1 cellular context compared by ENCODE assay signal in the genomic region with DNA sequence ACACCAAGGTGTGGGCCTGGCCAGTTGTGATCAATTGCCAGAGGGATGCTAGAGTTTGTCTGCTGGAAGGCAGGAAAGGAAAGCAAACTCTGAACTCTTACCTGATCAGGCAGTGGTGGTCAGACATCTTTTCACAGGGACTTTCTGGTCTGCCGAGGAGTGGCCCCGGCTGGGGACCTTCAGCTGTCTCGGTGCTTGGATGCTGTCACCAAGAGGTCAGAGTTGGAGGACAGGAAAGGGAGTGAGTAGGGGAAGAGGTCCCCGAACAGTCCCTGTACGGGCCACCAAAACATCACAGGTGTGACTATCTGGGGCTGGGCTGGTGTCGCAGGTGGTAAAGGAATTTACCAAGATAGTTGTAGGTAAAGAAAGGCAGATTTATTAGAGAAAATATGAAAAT.
TF ChIP-seq lines count a peak whose summit lies in the region.

No MANE protein-coding gene starts in this region.

TF ChIP-seq in GM23338, 12 proteins besides CTCF, POLR2A, EP300 and RAD21 (continued from another document):
- TF ChIP-seq, protein P1, sequence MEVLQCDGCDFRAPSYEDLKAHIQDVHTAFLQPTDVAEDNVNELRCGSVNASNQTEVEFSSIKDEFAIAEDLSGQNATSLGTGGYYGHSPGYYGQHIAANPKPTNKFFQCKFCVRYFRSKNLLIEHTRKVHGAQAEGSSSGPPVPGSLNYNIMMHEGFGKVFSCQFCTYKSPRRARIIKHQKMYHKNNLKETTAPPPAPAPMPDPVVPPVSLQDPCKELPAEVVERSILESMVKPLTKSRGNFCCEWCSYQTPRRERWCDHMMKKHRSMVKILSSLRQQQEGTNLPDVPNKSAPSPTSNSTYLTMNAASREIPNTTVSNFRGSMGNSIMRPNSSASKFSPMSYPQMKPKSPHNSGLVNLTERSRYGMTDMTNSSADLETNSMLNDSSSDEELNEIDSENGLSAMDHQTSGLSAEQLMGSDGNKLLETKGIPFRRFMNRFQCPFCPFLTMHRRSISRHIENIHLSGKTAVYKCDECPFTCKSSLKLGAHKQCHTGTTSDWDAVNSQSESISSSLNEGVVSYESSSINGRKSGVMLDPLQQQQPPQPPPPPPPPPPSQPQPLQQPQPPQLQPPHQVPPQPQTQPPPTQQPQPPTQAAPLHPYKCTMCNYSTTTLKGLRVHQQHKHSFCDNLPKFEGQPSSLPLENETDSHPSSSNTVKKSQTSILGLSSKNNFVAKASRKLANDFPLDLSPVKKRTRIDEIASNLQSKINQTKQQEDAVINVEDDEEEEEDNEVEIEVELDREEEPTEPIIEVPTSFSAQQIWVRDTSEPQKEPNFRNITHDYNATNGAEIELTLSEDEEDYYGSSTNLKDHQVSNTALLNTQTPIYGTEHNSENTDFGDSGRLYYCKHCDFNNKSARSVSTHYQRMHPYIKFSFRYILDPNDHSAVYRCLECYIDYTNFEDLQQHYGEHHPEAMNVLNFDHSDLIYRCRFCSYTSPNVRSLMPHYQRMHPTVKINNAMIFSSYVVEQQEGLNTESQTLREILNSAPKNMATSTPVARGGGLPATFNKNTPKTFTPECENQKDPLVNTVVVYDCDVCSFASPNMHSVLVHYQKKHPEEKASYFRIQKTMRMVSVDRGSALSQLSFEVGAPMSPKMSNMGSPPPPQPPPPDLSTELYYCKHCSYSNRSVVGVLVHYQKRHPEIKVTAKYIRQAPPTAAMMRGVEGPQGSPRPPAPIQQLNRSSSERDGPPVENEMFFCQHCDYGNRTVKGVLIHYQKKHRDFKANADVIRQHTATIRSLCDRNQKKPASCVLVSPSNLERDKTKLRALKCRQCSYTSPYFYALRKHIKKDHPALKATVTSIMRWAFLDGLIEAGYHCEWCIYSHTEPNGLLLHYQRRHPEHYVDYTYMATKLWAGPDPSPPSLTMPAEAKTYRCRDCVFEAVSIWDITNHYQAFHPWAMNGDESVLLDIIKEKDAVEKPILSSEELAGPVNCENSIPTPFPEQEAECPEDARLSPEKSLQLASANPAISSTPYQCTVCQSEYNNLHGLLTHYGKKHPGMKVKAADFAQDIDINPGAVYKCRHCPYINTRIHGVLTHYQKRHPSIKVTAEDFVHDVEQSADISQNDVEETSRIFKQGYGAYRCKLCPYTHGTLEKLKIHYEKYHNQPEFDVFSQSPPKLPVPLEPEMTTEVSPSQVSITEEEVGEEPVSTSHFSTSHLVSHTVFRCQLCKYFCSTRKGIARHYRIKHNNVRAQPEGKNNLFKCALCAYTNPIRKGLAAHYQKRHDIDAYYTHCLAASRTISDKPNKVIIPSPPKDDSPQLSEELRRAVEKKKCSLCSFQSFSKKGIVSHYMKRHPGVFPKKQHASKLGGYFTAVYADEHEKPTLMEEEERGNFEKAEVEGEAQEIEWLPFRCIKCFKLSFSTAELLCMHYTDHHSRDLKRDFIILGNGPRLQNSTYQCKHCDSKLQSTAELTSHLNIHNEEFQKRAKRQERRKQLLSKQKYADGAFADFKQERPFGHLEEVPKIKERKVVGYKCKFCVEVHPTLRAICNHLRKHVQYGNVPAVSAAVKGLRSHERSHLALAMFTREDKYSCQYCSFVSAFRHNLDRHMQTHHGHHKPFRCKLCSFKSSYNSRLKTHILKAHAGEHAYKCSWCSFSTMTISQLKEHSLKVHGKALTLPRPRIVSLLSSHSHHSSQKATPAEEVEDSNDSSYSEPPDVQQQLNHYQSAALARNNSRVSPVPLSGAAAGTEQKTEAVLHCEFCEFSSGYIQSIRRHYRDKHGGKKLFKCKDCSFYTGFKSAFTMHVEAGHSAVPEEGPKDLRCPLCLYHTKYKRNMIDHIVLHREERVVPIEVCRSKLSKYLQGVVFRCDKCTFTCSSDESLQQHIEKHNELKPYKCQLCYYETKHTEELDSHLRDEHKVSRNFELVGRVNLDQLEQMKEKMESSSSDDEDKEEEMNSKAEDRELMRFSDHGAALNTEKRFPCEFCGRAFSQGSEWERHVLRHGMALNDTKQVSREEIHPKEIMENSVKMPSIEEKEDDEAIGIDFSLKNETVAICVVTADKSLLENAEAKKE (CRISPR knock-in tag; IDR thresholded peaks at IDR 0.05): no peak
- no peak for TF ChIP-seq EZH2 (IDR thresholded peaks at IDR 0.05; ENCODE audit: low read depth, unreplicated experiment)
